In genomic region chr10:74079914-74080590, GRCh38 we compare ENCODE assay signal across 12 cellular contexts.
DNase-seq lines count a peak whose midpoint lies in the region; ATAC-seq and TF ChIP-seq lines count a peak whose summit lies in the region.
"Had no signal": no experiment of that assay in that cellular context is flagged by ENCODE, and none has a peak within 500 bp of the region (broad histone marks: within the 10 kb centered on the region; RNA-seq: fewer than 3 reads in every experiment).

No MANE protein-coding gene starts in this region.

- H4K20me1 ChIP-seq in fibroblast of lung (ENCODE audit: control insufficient read depth, extremely low read depth, insufficient read depth, low read length), result no peaks in the 10 kb centered on the region

- H3K36me3 ChIP-seq in breast epithelium (no peaks in the 10 kb centered on the region), fibroblast of lung (ENCODE audit: control insufficient read depth, insufficient read depth, low read length) (peaks cover 10% of the 10 kb centered on the region)
- H3K36me3 ChIP-seq: prostate gland had no signal

- DNase-seq in MCF 10A (ENCODE audit: unreplicated experiment), result peak; percentile 38
- DNase-seq in breast epithelium (ENCODE audit: low spot score in 2 of 2), result no peak
- peak; percentile 67 for DNase-seq in RKO (ENCODE audit: low spot score)
- DNase-seq in fibroblast of lung (ENCODE audit: low read depth in 2 of 2), result peak; percentile 29 to 65
- DNase-seq in T-helper 9 cell, result no peak
- DNase-seq in GM20000 (ENCODE audit: low spot score), result no peak
- DNase-seq: activated effector memory CD4-positive, alpha-beta T cell treated with anti-CD3 and anti-CD28 coated beads, Interleukin-2, amount 50 U/mL, for 16 hours; dorsolateral prefrontal cortex; NCI-H526 had no signal

- peaks cover 23% of the 10 kb centered on the region for H3K4me1 Mint-ChIP-seq in MCF 10A (ENCODE audit: insufficient read depth, unreplicated experiment)
- H3K4me1 Mint-ChIP-seq in stimulated activated memory B cell treated with anti-CD40 and anti-IgM and Interleukin-4, amounts not matched to agents 10 μg/mL and 1 μg/mL and 100 μg/mL, for 72 hours, result peaks cover 53% of the 10 kb centered on the region

- H3K9me3 ChIP-seq in breast epithelium, result no peaks in the 10 kb centered on the region
- no peaks in the 10 kb centered on the region for H3K9me3 ChIP-seq in fibroblast of lung (ENCODE audit: control insufficient read depth, insufficient read depth, low read depth, low read length)
- H3K9me3 ChIP-seq: prostate gland had no signal

- H2AFZ ChIP-seq in fibroblast of lung (ENCODE audit: low read length), result no peak overlapping the region

- H3K4me3 Mint-ChIP-seq in MCF 10A (ENCODE audit: unreplicated experiment), result no peak overlapping the region
- no peak overlapping the region for H3K4me3 Mint-ChIP-seq in stimulated activated memory B cell treated with anti-CD40 and anti-IgM and Interleukin-4, amounts not matched to agents 10 μg/mL and 1 μg/mL and 100 μg/mL, for 72 hours

- no peak for ATAC-seq in stimulated activated memory B cell treated with anti-CD40 and anti-IgM and Interleukin-4, amounts not matched to agents 10 μg/mL and 1 μg/mL and 100 μg/mL, for 72 hours
- ATAC-seq in GM21367 (IDR thresholded peaks at IDR 0.05; ENCODE audit: unreplicated experiment), result no peak

- peaks cover 44% of the 10 kb centered on the region for H3K36me3 Mint-ChIP-seq in MCF 10A (ENCODE audit: insufficient read depth, unreplicated experiment)
- peaks cover 41% of the 10 kb centered on the region for H3K36me3 Mint-ChIP-seq in stimulated activated memory B cell treated with anti-CD40 and anti-IgM and Interleukin-4, amounts not matched to agents 10 μg/mL and 1 μg/mL and 100 μg/mL, for 72 hours

- H3K4me1 ChIP-seq in breast epithelium (no peaks in the 10 kb centered on the region), fibroblast of lung (ENCODE audit: control insufficient read depth, extremely low read depth, insufficient read depth, low read length) (peaks cover 14% of the 10 kb centered on the region)
- H3K4me1 ChIP-seq: prostate gland had no signal

- H3K27me3 ChIP-seq in breast epithelium (no peaks in the 10 kb centered on the region), fibroblast of lung (ENCODE audit: control insufficient read depth, insufficient read depth, low read length) (no peaks in the 10 kb centered on the region)
- H3K27me3 ChIP-seq: dorsolateral prefrontal cortex had no signal

- H3K27ac ChIP-seq in breast epithelium (no peak overlapping the region), fibroblast of lung (ENCODE audit: insufficient read depth, low read length) (peak overlapping the region; percentile 26)
- H3K27ac ChIP-seq: prostate gland had no signal

- no TSS peak for BruUV-seq in MCF 10A (replicated peaks; lab: Mats Ljungman, UMichigan)

- TF ChIP-seq POLR2A in breast epithelium (IDR thresholded peaks at IDR 0.05), result no peak

- TF ChIP-seq CTCF in MCF 10A (IDR thresholded peaks at IDR 0.05; ENCODE audit: unreplicated experiment) (no peak), breast epithelium (IDR thresholded peaks at IDR 0.05) (no peak), fibroblast of lung (conservative IDR thresholded peaks at IDR 0.05 in 1 of 2, IDR thresholded peaks at IDR 0.05 in 1 of 2; ENCODE audit: low read depth in 1 of 2, low read length in 2 of 2) (no peak), GM20000 (IDR thresholded peaks at IDR 0.05; ENCODE audit: extremely low read depth, missing control alignments) (no peak)

- intact Hi-C loops in MCF 10A (cut with micrococcal nuclease), result loop anchor here (2.0 to 5.0 kb wide), 3 partner anchors 48 to 139 kb away; no protein-coding TSS in a partner anchor
- intact Hi-C loops in breast epithelium (cut with DNase I; ENCODE audit: low total_unique reads), result no loop called here

- peaks cover 39% of the 10 kb centered on the region for H3K79me2 ChIP-seq in fibroblast of lung (ENCODE audit: control insufficient read depth, insufficient read depth, low read length)

- CTCF ChIA-PET in MCF 10A (lab: Yijun Ruan, JAX), result interaction anchor here (0.7 to 4.9 kb wide), 21 partner anchors 11 to 242 kb away, joined by 3 to 60 read pairs (median 7); no protein-coding TSS in a partner anchor

- no peak overlapping the region for H3K9ac ChIP-seq in fibroblast of lung (ENCODE audit: insufficient read depth, low read length)

- POLR2A ChIA-PET in MCF 10A (lab: Yijun Ruan, JAX), result interaction anchor here (0.7 to 6.0 kb wide), 15 partner anchors 9 to 1000 kb away, joined by 3 to 55 read pairs (median 6); partner anchors contain the start of gene VCL

- no peaks in the 10 kb centered on the region for H3K27me3 Mint-ChIP-seq in MCF 10A (ENCODE audit: insufficient read depth, unreplicated experiment)
- H3K27me3 Mint-ChIP-seq in stimulated activated memory B cell treated with anti-CD40 and anti-IgM and Interleukin-4, amounts not matched to agents 10 μg/mL and 1 μg/mL and 100 μg/mL, for 72 hours, result no peaks in the 10 kb centered on the region

- peak overlapping the region; percentile 37 for H3K4me2 ChIP-seq in fibroblast of lung (ENCODE audit: extremely low read depth, insufficient read depth, low read length)

- H3K9me3 Mint-ChIP-seq in MCF 10A (ENCODE audit: unreplicated experiment), result no peaks in the 10 kb centered on the region
- no peaks in the 10 kb centered on the region for H3K9me3 Mint-ChIP-seq in stimulated activated memory B cell treated with anti-CD40 and anti-IgM and Interleukin-4, amounts not matched to agents 10 μg/mL and 1 μg/mL and 100 μg/mL, for 72 hours

- H3K4me3 ChIP-seq in breast epithelium (no peak overlapping the region), fibroblast of lung (replicated peaks in 1 of 4; ENCODE audit: control extremely low read depth in 1 of 4, insufficient read depth in 1 of 4, low read depth in 3 of 4, low read length in 4 of 4) (no peak overlapping the region)
- H3K4me3 ChIP-seq: dorsolateral prefrontal cortex, prostate gland had no signal

- peak overlapping the region; percentile 94 for H3K27ac Mint-ChIP-seq in MCF 10A (ENCODE audit: low read depth, unreplicated experiment)
- peak overlapping the region; percentile 74 for H3K27ac Mint-ChIP-seq in stimulated activated memory B cell treated with anti-CD40 and anti-IgM and Interleukin-4, amounts not matched to agents 10 μg/mL and 1 μg/mL and 100 μg/mL, for 72 hours

Comparison
In these comparisons a context has a peak if more than half of its experiments do, and no peak if none do; other contexts are left out.
1. DNase-seq: peak in MCF 10A (single experiment), RKO (single experiment) and fibroblast of lung (2 of 2); none in breast epithelium (0 of 2), T-helper 9 cell (single experiment) and GM20000 (single experiment).